In the genomic region with DNA sequence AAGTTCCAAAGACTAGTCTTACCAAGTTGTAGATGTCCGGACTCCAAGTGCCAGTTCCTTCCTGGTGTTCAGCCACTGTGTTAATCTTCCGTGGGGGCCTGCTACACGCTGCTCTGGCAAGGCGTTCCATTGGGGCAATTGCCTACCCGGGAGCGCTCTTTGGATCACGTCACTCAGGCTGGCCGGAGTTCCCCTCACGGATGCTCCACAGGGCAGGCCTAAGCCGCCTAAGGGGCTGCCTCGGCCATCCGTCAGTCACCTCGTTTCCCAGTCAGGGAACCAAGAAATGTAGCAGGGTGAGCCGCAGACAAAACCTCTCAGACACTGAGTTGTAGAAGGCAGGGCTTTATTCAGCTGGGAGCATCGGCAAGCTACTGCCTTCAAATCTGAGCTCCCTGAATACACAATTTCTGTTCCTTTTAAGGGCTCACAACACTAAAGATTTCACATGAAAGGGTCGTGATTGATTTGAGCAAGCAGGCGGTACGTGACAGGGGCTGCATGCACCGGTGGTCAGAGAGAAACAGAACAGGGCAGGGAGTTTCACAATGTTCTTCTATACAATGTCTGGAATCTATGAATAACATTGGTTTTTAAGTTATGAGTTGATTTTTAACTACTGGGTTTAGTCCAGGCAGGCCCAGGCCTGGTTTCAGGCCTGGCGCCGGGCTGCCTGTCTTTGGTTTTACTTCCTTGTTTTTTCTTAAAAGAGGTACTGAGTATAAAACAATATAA, we compare ENCODE assay signal across 15 cellular contexts. TPM values are rescaled to one million over a fixed set of nuclear protein-coding genes. Genes with fewer than 3 reads are reported as not detected.
DNase-seq lines count a peak whose midpoint lies in the region; ATAC-seq and TF ChIP-seq lines count a peak whose summit lies in the region.
"Not testable (repeated sequence)": the region's sequence is repeated elsewhere in the genome, so short reads cannot be mapped to it uniquely, and the experiment has no call there.
"Had no signal": no experiment of that assay in that cellular context is flagged by ENCODE, and none has a peak within 500 bp of the region (broad histone marks: within the 10 kb centered on the region; RNA-seq: fewer than 3 reads in every experiment).

No MANE protein-coding gene starts in this region.

- H3K4me3 Mint-ChIP-seq in IgD-negative memory B cell, result peak overlapping the region in 3 of 4 donors; percentile 13 to 83 (median 65)
- not testable (repeated sequence) for H3K4me3 Mint-ChIP-seq in endodermal cell

- 91 to 94% methylated on average over 14 to 17 of the region's 21 CpGs for WGBS in endodermal cell (ENCODE audit: insufficient coverage in 1 of 2, insufficient read length in 1 of 2), 2 experiments

- H3K27me3 Mint-ChIP-seq in IgD-negative memory B cell, result not testable (repeated sequence)
- H3K27me3 Mint-ChIP-seq in endodermal cell (ENCODE audit: insufficient read depth), result peaks cover 15% of the 10 kb centered on the region

- H3K9ac ChIP-seq in endodermal cell (ENCODE audit: extremely low read depth, low read length, poor library complexity, severe bottlenecking), result not testable (repeated sequence)
- peak overlapping the region; percentile 14 to 50 for H3K9ac ChIP-seq in mucosa of rectum (ENCODE audit: low read depth in 1 of 2, low read length in 2 of 2)

- peak; percentile 32 for ATAC-seq in GM18511 (IDR thresholded peaks at IDR 0.05; ENCODE audit: unreplicated experiment)
- peak; percentile 40 for ATAC-seq in GM19395 (IDR thresholded peaks at IDR 0.05; ENCODE audit: unreplicated experiment)
- ATAC-seq in HG02571 (IDR thresholded peaks at IDR 0.05; ENCODE audit: unreplicated experiment), result peak; percentile 38
- peak; percentile 14 for ATAC-seq in HG03066 (IDR thresholded peaks at IDR 0.05; ENCODE audit: low read depth, unreplicated experiment)

- peak; percentile 32 for DNase-seq in endodermal cell

- H3K9me3 ChIP-seq in endodermal cell (ENCODE audit: control insufficient read depth, low read length); mucosa of rectum (ENCODE audit: control insufficient read depth in 2 of 2, low read length in 2 of 2): not testable (repeated sequence)

- H3K27ac Mint-ChIP-seq in IgD-negative memory B cell, result peak overlapping the region; percentile 81 to 97 (median 90)
- not testable (repeated sequence) for H3K27ac Mint-ChIP-seq in endodermal cell

- not testable (repeated sequence) for H3K9me3 Mint-ChIP-seq in IgD-negative memory B cell, endodermal cell

- TF ChIP-seq CTCF in endodermal cell (conservative IDR thresholded peaks at IDR 0.05), result not testable (repeated sequence)

- not testable (repeated sequence) for H3K4me1 ChIP-seq in endodermal cell (ENCODE audit: control insufficient read depth, insufficient read depth, low read length)
- peaks cover 17 to 29% of the 10 kb centered on the region in 2 donors for H3K4me1 ChIP-seq in mucosa of rectum (ENCODE audit: control insufficient read depth in 2 of 2, insufficient read depth in 2 of 2, low read length in 2 of 2)

- not testable (repeated sequence) for H3K36me3 ChIP-seq in endodermal cell (ENCODE audit: control insufficient read depth, insufficient read depth, low read length); mucosa of rectum (ENCODE audit: control insufficient read depth in 2 of 2, insufficient read depth in 2 of 2, low read length in 2 of 2)

- H3K4me1 Mint-ChIP-seq in IgD-negative memory B cell, result peaks cover 14 to 22% (median 20%) of the 10 kb centered on the region in 3 donors
- not testable (repeated sequence) for H3K4me1 Mint-ChIP-seq in endodermal cell

- H3K36me3 Mint-ChIP-seq in IgD-negative memory B cell; endodermal cell (ENCODE audit: low read depth): not testable (repeated sequence)

- not testable (repeated sequence) for H3K4me3 ChIP-seq in endodermal cell (ENCODE audit: low read length)
- H3K4me3 ChIP-seq in mucosa of rectum (ENCODE audit: low read length in 2 of 2), result peak overlapping the region in 1 of 2 donors; percentile 0

- H3K27ac ChIP-seq in endodermal cell (ENCODE audit: low read depth, low read length) (peak overlapping the region; percentile 44), mucosa of rectum (ENCODE audit: low read depth in 2 of 2, low read length in 2 of 2) (peak overlapping the region; percentile 92 to 94)

- not testable (repeated sequence) for H3K27me3 ChIP-seq in endodermal cell (ENCODE audit: control insufficient read depth, insufficient read depth, low read length, poor library complexity, severe bottlenecking); mucosa of rectum (ENCODE audit: control insufficient read depth in 2 of 2, insufficient read depth in 2 of 2, low read length in 2 of 2)

RNA-seq across cellular contexts. Expression of a gene that starts 1.7 kb away (rescaled TPM):
- polyA plus RNA-seq in IgD-negative memory B cell, result not detected
- not detected for total RNA-seq in endodermal cell
- polyA plus RNA-seq in endodermal cell (2013, experiment 1 of 2), result not detected
- polyA plus RNA-seq in endodermal cell (2013, experiment 2 of 2), result not detected
- total RNA-seq: activated naive CD4-positive, alpha-beta T cell treated with anti-CD3 and anti-CD28 coated beads for 36 hours; CD4-positive, CD25-positive, alpha-beta regulatory T cell; Daoy; dorsolateral prefrontal cortex; lower lobe of right lung; osteoblast; Right ventricle myocardium superior had no signal
- polyA plus RNA-seq: CD4-positive, CD25-positive, alpha-beta regulatory T cell; small intestine had no signal

RNA-seq across cellular contexts. Expression of a gene that starts 22.5 kb away (rescaled TPM):
- not detected for polyA plus RNA-seq in IgD-negative memory B cell
- total RNA-seq in endodermal cell, result 1 to 10 TPM in 1 of 2 donors, under 1 TPM in 1; 0.77 to 4.1 TPM
- 1.7 TPM for polyA plus RNA-seq in endodermal cell (2013, experiment 1 of 2)
- polyA plus RNA-seq in endodermal cell (2013, experiment 2 of 2), result 1.8 TPM
- total RNA-seq: Daoy had no signal

RNA-seq across cellular contexts. Expression of a gene that starts 32.6 kb away (rescaled TPM):
- polyA plus RNA-seq in IgD-negative memory B cell, result 226 TPM
- 10 to 100 TPM; 84.5 to 85.8 TPM for total RNA-seq in endodermal cell
- polyA plus RNA-seq in endodermal cell (2013, experiment 1 of 2), result 98.4 TPM
- 85.6 TPM for polyA plus RNA-seq in endodermal cell (2013, experiment 2 of 2)

RNA-seq across cellular contexts. Expression of a gene that starts 53.5 kb away (rescaled TPM):
- polyA plus RNA-seq in IgD-negative memory B cell, result not detected
- not detected for total RNA-seq in endodermal cell
- not detected for polyA plus RNA-seq in endodermal cell (2013, experiment 1 of 2)
- not detected for polyA plus RNA-seq in endodermal cell (2013, experiment 2 of 2)
- total RNA-seq: activated naive CD4-positive, alpha-beta T cell treated with anti-CD3 and anti-CD28 coated beads for 36 hours; CD4-positive, CD25-positive, alpha-beta regulatory T cell; Daoy; lower lobe of right lung; osteoblast; Right ventricle myocardium superior had no signal
- polyA plus RNA-seq: CD4-positive, CD25-positive, alpha-beta regulatory T cell; small intestine had no signal
